In the genomic region with DNA sequence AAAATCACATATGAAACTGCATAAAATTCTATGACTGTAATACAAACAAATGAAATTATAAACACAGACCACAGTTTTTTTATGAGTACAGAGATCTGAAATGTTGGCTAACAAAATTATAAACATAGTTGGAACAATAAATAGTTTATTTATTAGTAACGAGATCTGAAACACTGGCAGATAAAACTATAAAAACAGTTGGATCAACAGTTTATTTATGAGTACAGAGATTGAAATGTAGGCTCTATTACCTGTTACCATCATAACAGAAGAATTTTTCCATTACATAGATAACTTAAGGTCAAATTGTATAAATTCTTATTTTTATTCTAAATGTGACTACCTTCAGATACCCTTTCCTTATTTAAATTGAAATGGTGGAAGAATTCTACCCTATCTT, we compare ENCODE assay signal across 26 cellular contexts.
"Had no signal": no experiment of that assay in that cellular context is flagged by ENCODE, and none has a peak within 500 bp of the region (broad histone marks: within the 10 kb centered on the region; RNA-seq: fewer than 3 reads in every experiment).

No MANE protein-coding gene starts in this region.

- H3K27ac ChIP-seq: adrenal gland, body of pancreas, breast epithelium, coronary artery, PC-9 had no signal

- H3K9me3 ChIP-seq: adrenal gland, body of pancreas, breast epithelium had no signal

- H3K4me3 ChIP-seq: adrenal gland, body of pancreas, breast epithelium, coronary artery, PC-9 had no signal

- H3K27me3 ChIP-seq: adrenal gland, body of pancreas, breast epithelium had no signal

- H2AFZ ChIP-seq: PC-9 had no signal

- DNase-seq: activated CD4-positive, alpha-beta T cell treated with anti-CD3 and anti-CD28 coated beads for 36 hours; activated CD4-positive, alpha-beta T cell treated with anti-CD3 and anti-CD28 coated beads, Interleukin-2, amount 10 ng/mL, durations not matched to agents 7 days and 5 days; activated CD4-positive, alpha-beta T cell treated with anti-CD3 and anti-CD28 coated beads, Interleukin-2, amount 50 U/mL, for 48 hours; activated CD8-positive, alpha-beta T cell treated with anti-CD3 and anti-CD28 coated beads, Interleukin-2, amount 10 ng/mL, durations not matched to agents 7 days and 5 days; activated gamma-delta T cell treated with Interleukin-2 at 50 U/mL for 16 hours; activated naive CD4-positive, alpha-beta T cell treated with anti-CD3 and anti-CD28 coated beads for 36 hours; activated T-cell treated with anti-CD3 and anti-CD28 coated beads, Interleukin-2, amount 50 U/mL, for 24 hours; adrenal gland; body of pancreas; Kasumi-1; NCI-H1092 treated with DMSO at 0.1 percent for 48 hours; NCI-H1417; NCI-H1694; NCI-H1930; NCI-H2081 treated with DMSO at 0.1 percent for 48 hours; NCI-H226; NCI-H446 treated with DMSO at 0.1 percent for 48 hours; NCI-H524; NCI-H69; NCI-H82; PC-9; T1000 had no signal

- H3K4me1 ChIP-seq: breast epithelium had no signal

- H3K4me2 ChIP-seq: PC-9 had no signal

- ATAC-seq: activated CD4-positive, alpha-beta T cell treated with anti-CD3 and anti-CD28 coated beads for 36 hours; activated CD8-positive, alpha-beta T cell treated with anti-CD3 and anti-CD28 coated beads, Interleukin-2, amount 10 ng/mL, durations not matched to agents 7 days and 5 days; activated naive CD4-positive, alpha-beta T cell treated with anti-CD3 and anti-CD28 coated beads, Interleukin-2, amount 50 U/mL, for 72 hours; body of pancreas; Right ventricle myocardium inferior had no signal

- H3K36me3 ChIP-seq: adrenal gland, breast epithelium had no signal
